8 cellular contexts compared by ENCODE assay signal in the genomic region with DNA sequence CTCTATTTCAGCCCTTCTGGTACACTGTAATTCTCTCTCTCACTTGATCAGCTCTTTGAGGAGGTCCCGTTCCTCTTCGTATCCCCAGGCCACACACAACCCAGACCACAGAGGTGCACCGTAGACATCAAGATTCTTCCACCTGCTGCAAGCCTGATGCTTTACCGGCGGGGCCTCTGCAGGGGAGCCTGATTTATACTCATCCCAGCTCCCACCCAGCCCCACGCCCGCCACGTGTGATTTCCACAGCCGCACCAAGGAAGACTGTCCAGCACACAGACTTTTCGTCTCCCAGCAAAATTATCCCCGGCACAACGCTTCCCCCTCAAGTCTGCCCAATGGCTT. TPM values are rescaled to one million over a fixed set of nuclear protein-coding genes. Genes with fewer than 3 reads are reported as not detected.
DNase-seq lines count a peak whose midpoint lies in the region; ATAC-seq and TF ChIP-seq lines count a peak whose summit lies in the region.

No MANE protein-coding gene starts in this region.

- peak; percentile 12 for ATAC-seq in GM19043 (IDR thresholded peaks at IDR 0.05; ENCODE audit: low read depth, unreplicated experiment)
- peak; percentile 11 for ATAC-seq in HG02943 (IDR thresholded peaks at IDR 0.05; ENCODE audit: low read depth, unreplicated experiment)
- ATAC-seq in Right ventricle myocardium superior (ENCODE audit: poor library complexity) = peak; percentile 25

- peak overlapping the region; percentile 67 for H3K27ac Mint-ChIP-seq in progenitor cell of endocrine pancreas

- intact Hi-C loops in Right ventricle myocardium superior (cut with DNase I) (no loop called here), posterior vena cava (cut with DNase I) (no loop called here)

- peaks cover 3% of the 10 kb centered on the region for H3K36me3 Mint-ChIP-seq in progenitor cell of endocrine pancreas (ENCODE audit: insufficient read depth)

- H3K9me3 Mint-ChIP-seq in progenitor cell of endocrine pancreas (ENCODE audit: low read depth) = no peaks in the 10 kb centered on the region

- TF ChIP-seq CTCF in VCaP (conservative IDR thresholded peaks at IDR 0.05) = no peak
- TF ChIP-seq CTCF in progenitor cell of endocrine pancreas (IDR thresholded peaks at IDR 0.05; ENCODE audit: unreplicated experiment) = no peak

- H3K27ac ChIP-seq in VCaP = peak overlapping the region; percentile 92

- peaks cover 12% of the 10 kb centered on the region for H3K27me3 Mint-ChIP-seq in progenitor cell of endocrine pancreas

- DNase-seq in Right ventricle myocardium superior (no peak), progenitor cell of endocrine pancreas (ENCODE audit: low spot score, unreplicated experiment) (no peak), epidermal melanocyte (ENCODE audit: insufficient read length, low spot score) (no peak), posterior vena cava (ENCODE audit: low spot score) (no peak), DMS79 treated with DMSO at 0.1 percent for 48 hours (lab: John Stamatoyannopoulos, UW) (no peak)

- peaks cover 6% of the 10 kb centered on the region for H3K4me1 Mint-ChIP-seq in progenitor cell of endocrine pancreas (ENCODE audit: low read depth)

- H3K4me3 Mint-ChIP-seq in progenitor cell of endocrine pancreas (ENCODE audit: low read depth) = peak overlapping the region; percentile 84

RNA-seq across cellular contexts. Expression of a gene that starts 0.7 kb away (rescaled TPM):
- 9.4 TPM for total RNA-seq in Right ventricle myocardium superior
- total RNA-seq in progenitor cell of endocrine pancreas = 31.9 and 36.5 TPM in 2 replicates
- total RNA-seq in posterior vena cava = 10 to 100 TPM; 16.7 to 18.2 TPM

RNA-seq across cellular contexts. Expression of a gene that starts 59.6 kb away (rescaled TPM):
- total RNA-seq in Right ventricle myocardium superior (18.6 TPM), progenitor cell of endocrine pancreas (11.6 and 12.4 TPM in 2 replicates), posterior vena cava (1 to 10 TPM; 6.9 to 7.3 TPM)

RNA-seq across cellular contexts. Expression of a gene that starts 59.8 kb away (rescaled TPM):
- total RNA-seq in Right ventricle myocardium superior (21.0 TPM), progenitor cell of endocrine pancreas (25.4 and 28.3 TPM in 2 replicates), posterior vena cava (10 to 100 TPM; 27.9 to 29.8 TPM)
